ENCODE assay signal across 1 cellular context in the genomic region with DNA sequence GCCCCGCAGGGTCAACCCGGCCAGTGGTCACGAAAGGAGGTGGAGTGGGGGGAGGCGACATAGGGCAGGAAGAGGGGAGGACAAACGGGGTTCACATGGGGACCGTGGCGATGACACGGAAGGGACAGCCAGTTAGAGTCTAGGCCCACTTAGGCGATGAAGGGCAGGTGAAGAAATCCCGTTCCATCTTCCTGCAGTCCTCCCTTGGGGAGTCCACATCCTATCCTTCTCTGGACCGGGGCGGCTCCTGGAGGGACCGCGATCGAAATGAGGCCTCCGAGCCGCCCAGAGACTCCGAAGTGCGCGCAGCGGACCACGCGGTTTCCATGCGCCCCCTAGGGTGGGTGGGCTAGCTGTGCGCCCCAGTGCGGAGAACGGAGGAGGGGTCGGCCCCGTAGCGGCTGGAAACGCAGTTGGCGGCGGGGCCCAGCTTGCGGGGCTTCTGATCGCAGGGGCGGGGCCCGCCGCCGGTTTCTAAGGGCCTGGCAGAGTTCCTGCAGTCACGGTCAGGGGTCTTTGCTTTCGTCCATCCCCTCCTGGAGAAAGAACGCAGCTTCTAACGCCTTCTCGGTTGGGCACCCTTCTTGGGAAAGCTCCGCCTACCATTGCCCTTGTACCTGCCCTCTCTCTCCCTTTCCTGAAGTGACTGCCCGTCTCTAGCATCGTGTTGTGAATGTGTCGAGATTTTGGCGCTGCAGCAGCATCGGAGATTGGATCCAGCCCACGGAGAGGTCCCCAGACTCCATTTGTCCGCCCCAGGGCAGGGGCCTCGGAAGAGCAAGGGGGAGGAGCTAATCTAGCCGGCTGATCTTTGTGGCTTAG.
A peak's percentile ranks its signal among the peaks of the same experiment; 100 is the strongest.
TF ChIP-seq lines count a peak whose summit lies in the region.

No MANE protein-coding gene starts in this region.

TF ChIP-seq in K562, 482 proteins besides CTCF, POLR2A, EP300 and RAD21:
- TF ChIP-seq ZNF507 (tag; conservative IDR thresholded peaks at IDR 0.05) (no peak), PHTF2 (CRISPR knock-in tag; IDR thresholded peaks at IDR 0.05) (no peak), SIRT6 (IDR thresholded peaks at IDR 0.05; ENCODE audit: low read depth, low read length) (no peak), CREBBP (IDR thresholded peaks at IDR 0.05; ENCODE audit: low read depth, low read length) (no peak), XRCC5 (IDR thresholded peaks at IDR 0.05; ENCODE audit: low read depth, low read length) (no peak), MEIS2 (IDR thresholded peaks at IDR 0.05; ENCODE audit: partially characterized antibody) (no peak), FOXM1 (IDR thresholded peaks at IDR 0.05; ENCODE audit: low read depth) (no peak), FOXM1 (CRISPR knock-in tag; IDR thresholded peaks at IDR 0.05; ENCODE audit: low read depth) (no peak), CHD1 (IDR thresholded peaks at IDR 0.05; ENCODE audit: low read length) (no peak), HMG20A (CRISPR knock-in tag; conservative IDR thresholded peaks at IDR 0.05) (no peak), U2AF1 (optimal IDR thresholded peaks at IDR 0.05; ENCODE audit: low read depth, low read length) (no peak), POLR2G (IDR thresholded peaks at IDR 0.05; ENCODE audit: low read depth, low read length) (peak; percentile 62), TAL1 (IDR thresholded peaks at IDR 0.05) (no peak), HMGN3 (IDR thresholded peaks at IDR 0.05; ENCODE audit: borderline replicate concordance, extremely low read depth, insufficient read length, low read depth, low read length) (peak; percentile 19), TEAD4 (IDR thresholded peaks at IDR 0.05; ENCODE audit: low read length) (no peak), TEAD4 (CRISPR knock-in tag; IDR thresholded peaks at IDR 0.05; ENCODE audit: borderline replicate concordance) (no peak), KDM2B (CRISPR knock-in tag; IDR thresholded peaks at IDR 0.05) (no peak), MTA3 (IDR thresholded peaks at IDR 0.05; ENCODE audit: borderline replicate concordance) (no peak), ELF4 (CRISPR knock-in tag; IDR thresholded peaks at IDR 0.05) (no peak), ZNF586 (CRISPR knock-in tag; conservative IDR thresholded peaks at IDR 0.05) (no peak), TARDBP (IDR thresholded peaks at IDR 0.05) (no peak), HLTF (IDR thresholded peaks at IDR 0.05) (no peak), CBFA2T2 (conservative IDR thresholded peaks at IDR 0.05) (no peak), ETV1 (tag; conservative IDR thresholded peaks at IDR 0.05; ENCODE audit: low read depth) (no peak), STAT5B (CRISPR knock-in tag; IDR thresholded peaks at IDR 0.05) (no peak), ZNF764 (CRISPR knock-in tag; IDR thresholded peaks at IDR 0.05; ENCODE audit: low read depth) (no peak), HNRNPLL (IDR thresholded peaks at IDR 0.05; ENCODE audit: low read depth, low read length, poor library complexity, severe bottlenecking) (no peak), ZNF778 (CRISPR knock-in tag; IDR thresholded peaks at IDR 0.05) (no peak), ZNF12 (CRISPR knock-in tag; IDR thresholded peaks at IDR 0.05) (no peak), ASH1L (IDR thresholded peaks at IDR 0.05; ENCODE audit: borderline replicate concordance, low read depth, partially characterized antibody) (no peak), RFX5 (IDR thresholded peaks at IDR 0.05; ENCODE audit: low read depth, low read length) (no peak), CBX1 (IDR thresholded peaks at IDR 0.05; ENCODE audit: low read depth) (peak; percentile 27; the same call in 1 of the 2 replicates), NR2F6 (CRISPR knock-in tag; IDR thresholded peaks at IDR 0.05) (no peak)
- TF ChIP-seq, protein P1, sequence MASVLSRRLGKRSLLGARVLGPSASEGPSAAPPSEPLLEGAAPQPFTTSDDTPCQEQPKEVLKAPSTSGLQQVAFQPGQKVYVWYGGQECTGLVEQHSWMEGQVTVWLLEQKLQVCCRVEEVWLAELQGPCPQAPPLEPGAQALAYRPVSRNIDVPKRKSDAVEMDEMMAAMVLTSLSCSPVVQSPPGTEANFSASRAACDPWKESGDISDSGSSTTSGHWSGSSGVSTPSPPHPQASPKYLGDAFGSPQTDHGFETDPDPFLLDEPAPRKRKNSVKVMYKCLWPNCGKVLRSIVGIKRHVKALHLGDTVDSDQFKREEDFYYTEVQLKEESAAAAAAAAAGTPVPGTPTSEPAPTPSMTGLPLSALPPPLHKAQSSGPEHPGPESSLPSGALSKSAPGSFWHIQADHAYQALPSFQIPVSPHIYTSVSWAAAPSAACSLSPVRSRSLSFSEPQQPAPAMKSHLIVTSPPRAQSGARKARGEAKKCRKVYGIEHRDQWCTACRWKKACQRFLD (CRISPR knock-in tag; IDR thresholded peaks at IDR 0.05): no peak
- TF ChIP-seq, protein P2, sequence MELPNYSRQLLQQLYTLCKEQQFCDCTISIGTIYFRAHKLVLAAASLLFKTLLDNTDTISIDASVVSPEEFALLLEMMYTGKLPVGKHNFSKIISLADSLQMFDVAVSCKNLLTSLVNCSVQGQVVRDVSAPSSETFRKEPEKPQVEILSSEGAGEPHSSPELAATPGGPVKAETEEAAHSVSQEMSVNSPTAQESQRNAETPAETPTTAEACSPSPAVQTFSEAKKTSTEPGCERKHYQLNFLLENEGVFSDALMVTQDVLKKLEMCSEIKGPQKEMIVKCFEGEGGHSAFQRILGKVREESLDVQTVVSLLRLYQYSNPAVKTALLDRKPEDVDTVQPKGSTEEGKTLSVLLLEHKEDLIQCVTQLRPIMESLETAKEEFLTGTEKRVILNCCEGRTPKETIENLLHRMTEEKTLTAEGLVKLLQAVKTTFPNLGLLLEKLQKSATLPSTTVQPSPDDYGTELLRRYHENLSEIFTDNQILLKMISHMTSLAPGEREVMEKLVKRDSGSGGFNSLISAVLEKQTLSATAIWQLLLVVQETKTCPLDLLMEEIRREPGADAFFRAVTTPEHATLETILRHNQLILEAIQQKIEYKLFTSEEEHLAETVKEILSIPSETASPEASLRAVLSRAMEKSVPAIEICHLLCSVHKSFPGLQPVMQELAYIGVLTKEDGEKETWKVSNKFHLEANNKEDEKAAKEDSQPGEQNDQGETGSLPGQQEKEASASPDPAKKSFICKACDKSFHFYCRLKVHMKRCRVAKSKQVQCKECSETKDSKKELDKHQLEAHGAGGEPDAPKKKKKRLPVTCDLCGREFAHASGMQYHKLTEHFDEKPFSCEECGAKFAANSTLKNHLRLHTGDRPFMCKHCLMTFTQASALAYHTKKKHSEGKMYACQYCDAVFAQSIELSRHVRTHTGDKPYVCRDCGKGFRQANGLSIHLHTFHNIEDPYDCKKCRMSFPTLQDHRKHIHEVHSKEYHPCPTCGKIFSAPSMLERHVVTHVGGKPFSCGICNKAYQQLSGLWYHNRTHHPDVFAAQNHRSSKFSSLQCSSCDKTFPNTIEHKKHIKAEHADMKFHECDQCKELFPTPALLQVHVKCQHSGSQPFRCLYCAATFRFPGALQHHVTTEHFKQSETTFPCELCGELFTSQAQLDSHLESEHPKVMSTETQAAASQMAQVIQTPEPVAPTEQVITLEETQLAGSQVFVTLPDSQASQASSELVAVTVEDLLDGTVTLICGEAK (IDR thresholded peaks at IDR 0.05): 0 out of 2 replicates have a peak, but pooled peaks have one; percentile 1
- TF ChIP-seq, protein P2 (CRISPR knock-in tag; IDR thresholded peaks at IDR 0.05): no peak
- TF ChIP-seq, protein P3, sequence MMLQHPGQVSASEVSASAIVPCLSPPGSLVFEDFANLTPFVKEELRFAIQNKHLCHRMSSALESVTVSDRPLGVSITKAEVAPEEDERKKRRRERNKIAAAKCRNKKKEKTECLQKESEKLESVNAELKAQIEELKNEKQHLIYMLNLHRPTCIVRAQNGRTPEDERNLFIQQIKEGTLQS (IDR thresholded peaks at IDR 0.05): peak; percentile 49; the same call in 1 of the 2 replicates
- TF ChIP-seq, protein P3 (CRISPR knock-in tag; conservative IDR thresholded peaks at IDR 0.05): no peak
- TF ChIP-seq, protein P4, sequence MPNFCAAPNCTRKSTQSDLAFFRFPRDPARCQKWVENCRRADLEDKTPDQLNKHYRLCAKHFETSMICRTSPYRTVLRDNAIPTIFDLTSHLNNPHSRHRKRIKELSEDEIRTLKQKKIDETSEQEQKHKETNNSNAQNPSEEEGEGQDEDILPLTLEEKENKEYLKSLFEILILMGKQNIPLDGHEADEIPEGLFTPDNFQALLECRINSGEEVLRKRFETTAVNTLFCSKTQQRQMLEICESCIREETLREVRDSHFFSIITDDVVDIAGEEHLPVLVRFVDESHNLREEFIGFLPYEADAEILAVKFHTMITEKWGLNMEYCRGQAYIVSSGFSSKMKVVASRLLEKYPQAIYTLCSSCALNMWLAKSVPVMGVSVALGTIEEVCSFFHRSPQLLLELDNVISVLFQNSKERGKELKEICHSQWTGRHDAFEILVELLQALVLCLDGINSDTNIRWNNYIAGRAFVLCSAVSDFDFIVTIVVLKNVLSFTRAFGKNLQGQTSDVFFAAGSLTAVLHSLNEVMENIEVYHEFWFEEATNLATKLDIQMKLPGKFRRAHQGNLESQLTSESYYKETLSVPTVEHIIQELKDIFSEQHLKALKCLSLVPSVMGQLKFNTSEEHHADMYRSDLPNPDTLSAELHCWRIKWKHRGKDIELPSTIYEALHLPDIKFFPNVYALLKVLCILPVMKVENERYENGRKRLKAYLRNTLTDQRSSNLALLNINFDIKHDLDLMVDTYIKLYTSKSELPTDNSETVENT (CRISPR knock-in tag; IDR thresholded peaks at IDR 0.05): no peak
- TF ChIP-seq, protein P5, sequence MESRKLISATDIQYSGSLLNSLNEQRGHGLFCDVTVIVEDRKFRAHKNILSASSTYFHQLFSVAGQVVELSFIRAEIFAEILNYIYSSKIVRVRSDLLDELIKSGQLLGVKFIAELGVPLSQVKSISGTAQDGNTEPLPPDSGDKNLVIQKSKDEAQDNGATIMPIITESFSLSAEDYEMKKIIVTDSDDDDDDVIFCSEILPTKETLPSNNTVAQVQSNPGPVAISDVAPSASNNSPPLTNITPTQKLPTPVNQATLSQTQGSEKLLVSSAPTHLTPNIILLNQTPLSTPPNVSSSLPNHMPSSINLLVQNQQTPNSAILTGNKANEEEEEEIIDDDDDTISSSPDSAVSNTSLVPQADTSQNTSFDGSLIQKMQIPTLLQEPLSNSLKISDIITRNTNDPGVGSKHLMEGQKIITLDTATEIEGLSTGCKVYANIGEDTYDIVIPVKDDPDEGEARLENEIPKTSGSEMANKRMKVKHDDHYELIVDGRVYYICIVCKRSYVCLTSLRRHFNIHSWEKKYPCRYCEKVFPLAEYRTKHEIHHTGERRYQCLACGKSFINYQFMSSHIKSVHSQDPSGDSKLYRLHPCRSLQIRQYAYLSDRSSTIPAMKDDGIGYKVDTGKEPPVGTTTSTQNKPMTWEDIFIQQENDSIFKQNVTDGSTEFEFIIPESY (CRISPR knock-in tag; IDR thresholded peaks at IDR 0.05): peak; percentile 99
- TF ChIP-seq, protein P6, sequence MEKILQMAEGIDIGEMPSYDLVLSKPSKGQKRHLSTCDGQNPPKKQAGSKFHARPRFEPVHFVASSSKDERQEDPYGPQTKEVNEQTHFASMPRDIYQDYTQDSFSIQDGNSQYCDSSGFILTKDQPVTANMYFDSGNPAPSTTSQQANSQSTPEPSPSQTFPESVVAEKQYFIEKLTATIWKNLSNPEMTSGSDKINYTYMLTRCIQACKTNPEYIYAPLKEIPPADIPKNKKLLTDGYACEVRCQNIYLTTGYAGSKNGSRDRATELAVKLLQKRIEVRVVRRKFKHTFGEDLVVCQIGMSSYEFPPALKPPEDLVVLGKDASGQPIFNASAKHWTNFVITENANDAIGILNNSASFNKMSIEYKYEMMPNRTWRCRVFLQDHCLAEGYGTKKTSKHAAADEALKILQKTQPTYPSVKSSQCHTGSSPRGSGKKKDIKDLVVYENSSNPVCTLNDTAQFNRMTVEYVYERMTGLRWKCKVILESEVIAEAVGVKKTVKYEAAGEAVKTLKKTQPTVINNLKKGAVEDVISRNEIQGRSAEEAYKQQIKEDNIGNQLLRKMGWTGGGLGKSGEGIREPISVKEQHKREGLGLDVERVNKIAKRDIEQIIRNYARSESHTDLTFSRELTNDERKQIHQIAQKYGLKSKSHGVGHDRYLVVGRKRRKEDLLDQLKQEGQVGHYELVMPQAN (IDR thresholded peaks at IDR 0.05; ENCODE audit: borderline replicate concordance): no peak
